In genomic region chr15:99058421-99058870, GRCh38 we compare ENCODE assay signal across 10 cellular contexts. TPM values are rescaled to one million over a fixed set of nuclear protein-coding genes. Genes with fewer than 3 reads are reported as not detected.
DNase-seq lines count a peak whose midpoint lies in the region; ATAC-seq and TF ChIP-seq lines count a peak whose summit lies in the region.
"Had no signal": no experiment of that assay in that cellular context is flagged by ENCODE, and none has a peak within 500 bp of the region (broad histone marks: within the 10 kb centered on the region; RNA-seq: fewer than 3 reads in every experiment).

No MANE protein-coding gene starts in this region.

- DNase-seq in GM06990 (ENCODE audit: extremely low read depth, insufficient read length) (no peak), SK-N-SH (no peak), foreskin fibroblast (no peak), progenitor cell of endocrine pancreas (ENCODE audit: low spot score, unreplicated experiment) (no peak), NCI-H187 (lab: John Stamatoyannopoulos, UW) (no peak), NCI-H1105 treated with DMSO at 0.1 percent for 48 hours (lab: John Stamatoyannopoulos, UW) (no peak)

- H3K4me2 ChIP-seq in SK-N-SH = peak overlapping the region; percentile 68

- ATAC-seq in HG03354 (IDR thresholded peaks at IDR 0.05; ENCODE audit: poor library complexity, severe bottlenecking, unreplicated experiment) = no peak
- no peak for ATAC-seq in HG02973 (IDR thresholded peaks at IDR 0.05; ENCODE audit: unreplicated experiment)

- H3K9me2 ChIP-seq in SK-N-SH = no peaks in the 10 kb centered on the region

- no peak for TF ChIP-seq EP300 in SK-N-SH (IDR thresholded peaks at IDR 0.05; ENCODE audit: borderline replicate concordance in 1 of 2, low read depth in 1 of 2, low read length in 1 of 2)

- POLR2A ChIA-PET in SK-N-SH (lab: Yijun Ruan, JAX) = no interaction called here

- peak overlapping the region; percentile 79 for H3K4me3 Mint-ChIP-seq in progenitor cell of endocrine pancreas (ENCODE audit: low read depth)

- H4K20me1 ChIP-seq in SK-N-SH (ENCODE audit: insufficient read depth) = no peaks in the 10 kb centered on the region

- H3K36me3 Mint-ChIP-seq in progenitor cell of endocrine pancreas (ENCODE audit: insufficient read depth) = no peaks in the 10 kb centered on the region

- TF ChIP-seq CTCF in GM06990 (IDR thresholded peaks at IDR 0.05; ENCODE audit: insufficient read depth, low read length, poor library complexity, severe bottlenecking) (no peak), SK-N-SH (IDR thresholded peaks at IDR 0.05) (no peak), foreskin fibroblast (IDR thresholded peaks at IDR 0.05; ENCODE audit: low read depth, low read length) (no peak), progenitor cell of endocrine pancreas (IDR thresholded peaks at IDR 0.05; ENCODE audit: unreplicated experiment) (no peak)

- H3K4me3 ChIP-seq in GM06990 (replicated peaks; ENCODE audit: low read depth, low read length) (peak overlapping the region; percentile 38), SK-N-SH (ENCODE audit: low read depth in 2 of 2, low read length in 1 of 2) (peak overlapping the region; percentile 47 to 54), foreskin fibroblast (ENCODE audit: low read depth in 1 of 2, low read length in 2 of 2) (peak overlapping the region; percentile 47 to 63)

- H3K27me3 ChIP-seq in GM06990 (replicated peaks; ENCODE audit: control insufficient read depth, insufficient read depth, low read length) (no peaks in the 10 kb centered on the region; the same call in 1 of the 2 replicates), SK-N-SH (ENCODE audit: insufficient read depth) (no peaks in the 10 kb centered on the region)

- no peak for TF ChIP-seq RAD21 in SK-N-SH (IDR thresholded peaks at IDR 0.05; ENCODE audit: low read length)

- H2AFZ ChIP-seq in SK-N-SH (ENCODE audit: low read depth) = peak overlapping the region; percentile 96

- H3K9ac ChIP-seq in SK-N-SH = 0 out of 2 replicates have a peak overlapping the region, but pooled peaks have one; percentile 25

- H3F3A ChIP-seq in SK-N-SH (replicated peaks; ENCODE audit: insufficient read depth) = no peaks in the 10 kb centered on the region

- no peaks in the 10 kb centered on the region for H3K36me3 ChIP-seq in GM06990 (ENCODE audit: control insufficient read depth, insufficient read depth, low read length)
- H3K36me3 ChIP-seq in SK-N-SH (replicated peaks in 1 of 2; ENCODE audit: control insufficient read depth in 1 of 2, insufficient read depth in 2 of 2, low read length in 1 of 2) = no peaks in the 10 kb centered on the region

- H3K4me1 ChIP-seq in SK-N-SH (ENCODE audit: control insufficient read depth in 1 of 2, insufficient read depth in 2 of 2, low read depth in 1 of 2, low read length in 1 of 2) = no peaks in the 10 kb centered on the region; a peak in 1 of 4 replicates

- H3K79me2 ChIP-seq in SK-N-SH (ENCODE audit: insufficient read depth) = no peaks in the 10 kb centered on the region

- H3K27ac ChIP-seq in SK-N-SH (ENCODE audit: low read depth in 2 of 2, low read length in 1 of 2) = no peak overlapping the region; a peak in 1 of 4 replicates

- H3K9me3 ChIP-seq in SK-N-SH = no peaks in the 10 kb centered on the region

- H3K27ac Mint-ChIP-seq in progenitor cell of endocrine pancreas = peak overlapping the region; percentile 81

- peaks cover 43% of the 10 kb centered on the region for H3K27me3 Mint-ChIP-seq in progenitor cell of endocrine pancreas

- no peaks in the 10 kb centered on the region for H3K9me3 Mint-ChIP-seq in progenitor cell of endocrine pancreas (ENCODE audit: low read depth)

- peaks cover 2% of the 10 kb centered on the region for H3K4me1 Mint-ChIP-seq in progenitor cell of endocrine pancreas (ENCODE audit: low read depth)

- WGBS in SK-N-SH (ENCODE audit: low lambda C conversion rate) = 44% methylated on average over 26 of the region's 27 CpGs

- CTCF ChIA-PET in SK-N-SH (lab: Yijun Ruan, JAX) = interaction anchor here (0.6 to 2.8 kb wide), 29 partner anchors 8 to 580 kb away, joined by 3 to 15 read pairs (median 4); partner anchors contain the start of gene IGF1R

TF ChIP-seq in SK-N-SH, 30 proteins besides CTCF, POLR2A, EP300 and RAD21:
- TF ChIP-seq MAX (IDR thresholded peaks at IDR 0.05; ENCODE audit: low read depth) (no peak), NRF1 (IDR thresholded peaks at IDR 0.05; ENCODE audit: low read depth, low read length) (no peak), JUND (IDR thresholded peaks at IDR 0.05) (no peak), FOXM1 (IDR thresholded peaks at IDR 0.05; ENCODE audit: low read depth) (no peak), GATA2 (CRISPR knock-in tag; IDR thresholded peaks at IDR 0.05) (no peak)

RNA-seq across cellular contexts. Expression of gene SYNM, which starts 46.4 kb away (rescaled TPM):
- polyA plus RNA-seq in SK-N-SH (2012; rRNA removed) = 4.3 and 5.0 TPM in 2 replicates
- polyA plus RNA-seq in SK-N-SH (2012; cell fraction: cytosol; rRNA removed) = 3.8 and 4.1 TPM in 2 replicates
- polyA plus RNA-seq in SK-N-SH (2012; cell fraction: nucleus; rRNA removed) = 8.6 and 10.1 TPM in 2 replicates
- total RNA-seq in progenitor cell of endocrine pancreas = 1.1 TPM in 2 replicates

RNA-seq across cellular contexts. Expression of gene PGPEP1L, which starts 50.9 kb away (rescaled TPM):
- not detected in 2 replicates for polyA plus RNA-seq in SK-N-SH (2012; rRNA removed)
- not detected in 2 replicates for polyA plus RNA-seq in SK-N-SH (2012; cell fraction: cytosol; rRNA removed)
- 0.07 and 0.26 TPM in 2 replicates for polyA plus RNA-seq in SK-N-SH (2012; cell fraction: nucleus; rRNA removed)
- not detected in 2 replicates for total RNA-seq in progenitor cell of endocrine pancreas
- total RNA-seq: mononuclear cell, SK-MEL-5 had no signal
